1 cellular context compared by ENCODE assay signal in the genomic region with DNA sequence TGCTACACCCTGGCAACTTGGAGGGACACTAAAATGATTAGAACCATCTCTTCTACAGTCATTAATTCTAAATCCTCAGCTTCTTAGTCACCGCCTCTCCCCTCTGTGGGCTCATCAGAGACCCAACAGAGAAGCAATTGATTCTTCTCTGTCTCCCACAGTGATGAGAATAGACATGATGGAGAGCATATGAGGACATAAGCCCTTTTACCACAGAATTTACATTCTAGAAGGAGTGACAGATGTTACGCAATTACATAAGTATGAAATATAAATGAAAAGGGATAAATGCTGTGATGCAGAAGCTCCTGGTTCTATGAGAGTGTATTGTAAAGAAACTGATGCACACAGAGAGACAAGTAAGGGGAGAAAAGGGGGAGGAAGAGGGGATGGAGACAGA.
TF ChIP-seq lines count a peak whose summit lies in the region.

No MANE protein-coding gene starts in this region.

TF ChIP-seq in endothelial cell of umbilical vein, 7 proteins besides CTCF, POLR2A, EP300 and RAD21:
- TF ChIP-seq MYC (IDR thresholded peaks at IDR 0.05; ENCODE audit: low read depth, low read length) (no peak), JUN (IDR thresholded peaks at IDR 0.05; ENCODE audit: borderline replicate concordance, insufficient read depth, insufficient read length, low read depth) (no peak), GATA2 (IDR thresholded peaks at IDR 0.05; ENCODE audit: insufficient read depth, insufficient read length, low read depth, low read length) (no peak), FOS (IDR thresholded peaks at IDR 0.05; ENCODE audit: borderline replicate concordance, insufficient read depth, low read length) (no peak), EZH2 (IDR thresholded peaks at IDR 0.05; ENCODE audit: borderline replicate concordance, low read depth, low read length, severe bottlenecking) (no peak), POLR2AphosphoS5 (IDR thresholded peaks at IDR 0.05; ENCODE audit: insufficient read depth, low read depth, low read length) (no peak)
- TF ChIP-seq, protein P1, sequence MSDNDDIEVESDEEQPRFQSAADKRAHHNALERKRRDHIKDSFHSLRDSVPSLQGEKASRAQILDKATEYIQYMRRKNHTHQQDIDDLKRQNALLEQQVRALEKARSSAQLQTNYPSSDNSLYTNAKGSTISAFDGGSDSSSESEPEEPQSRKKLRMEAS (IDR thresholded peaks at IDR 0.05; ENCODE audit: insufficient read depth, insufficient read length): no peak
